ENCODE assay signal across 14 cellular contexts in genomic region chr20:31685853-31686641, GRCh38. TPM values are rescaled to one million over a fixed set of nuclear protein-coding genes. Genes with fewer than 3 reads are reported as not detected.
DNase-seq lines count a peak whose midpoint lies in the region; ATAC-seq and TF ChIP-seq lines count a peak whose summit lies in the region.
"Had no signal": no experiment of that assay in that cellular context is flagged by ENCODE, and none has a peak within 500 bp of the region (broad histone marks: within the 10 kb centered on the region; RNA-seq: fewer than 3 reads in every experiment).

No MANE protein-coding gene starts in this region.

- CTCF ChIA-PET in Caco-2 (lab: Charles Lee), result interaction anchor here (0.6 to 2.9 kb wide), 9 partner anchors 10 to 123 kb away, joined by 3 to 21 read pairs (median 4); no protein-coding TSS in a partner anchor

- DNase-seq in Caco-2, result no peak
- no peak for DNase-seq in ascending aorta (ENCODE audit: low spot score in 2 of 2)
- DNase-seq in AG08396 (ENCODE audit: low spot score), result no peak
- no peak for DNase-seq in cortex of kidney (lab: John Stamatoyannopoulos, UW)
- DNase-seq: DMS53, NCI-H82, SW 1271 had no signal

- H3K27ac ChIP-seq in ascending aorta (peak overlapping the region; percentile 4 to 60), neutrophil (peak overlapping the region; percentile 53)
- H3K27ac ChIP-seq: cardiac muscle cell, right atrium auricular region had no signal

- H3K36me3 Mint-ChIP-seq in Caco-2 (ENCODE audit: insufficient read depth, unreplicated experiment), result peaks cover 98% of the 10 kb centered on the region

- intact Hi-C loops in Caco-2 (cut with micrococcal nuclease; ENCODE audit: unreplicated experiment), result no loop called here
- intact Hi-C loops in ascending aorta (cut with DNase I), result no loop called here

- BruUV-seq in Caco-2 (replicated peaks; lab: Mats Ljungman, UMichigan), result TSS peak; percentile 2

- H3K9me3 ChIP-seq in Caco-2 (no peaks in the 10 kb centered on the region), ascending aorta (no peaks in the 10 kb centered on the region), neutrophil (no peaks in the 10 kb centered on the region)
- H3K9me3 ChIP-seq: right atrium auricular region had no signal

- no peaks in the 10 kb centered on the region for H3K27me3 Mint-ChIP-seq in Caco-2 (ENCODE audit: insufficient read depth, unreplicated experiment)

- H3K4me1 ChIP-seq in Caco-2 (peaks cover 69% of the 10 kb centered on the region), ascending aorta (peaks cover 0 to 43% of the 10 kb centered on the region in 2 donors), neutrophil (ENCODE audit: control insufficient read depth in 1 of 2, insufficient read depth in 1 of 2, low read depth in 1 of 2, low read length in 1 of 2) (peaks cover 9 to 12% of the 10 kb centered on the region in 2 experiments)

- H3K4me1 Mint-ChIP-seq in Caco-2 (ENCODE audit: low read depth, unreplicated experiment), result peaks cover 81% of the 10 kb centered on the region

- peak overlapping the region; percentile 82 for H3K27ac Mint-ChIP-seq in Caco-2 (ENCODE audit: unreplicated experiment)

- H3K36me3 ChIP-seq in Caco-2 (ENCODE audit: control insufficient read depth, insufficient read depth, low read length) (peaks cover 20% of the 10 kb centered on the region), ascending aorta (peaks cover 9 to 41% of the 10 kb centered on the region in 2 donors), neutrophil (peaks cover 15% of the 10 kb centered on the region)
- H3K36me3 ChIP-seq: cardiac muscle cell had no signal

- POLR2A ChIA-PET in Caco-2 (lab: Charles Lee), result interaction anchor here (0.7 to 1.3 kb wide), 5 partner anchors 10 to 37 kb away, joined by 3 to 10 read pairs (median 4); partner anchors contain the start of gene BCL2L1

- ATAC-seq in HG03460 (IDR thresholded peaks at IDR 0.05; ENCODE audit: unreplicated experiment) (peak; percentile 5), GM21390 (IDR thresholded peaks at IDR 0.05; ENCODE audit: unreplicated experiment) (no peak), GM21526 (IDR thresholded peaks at IDR 0.05; ENCODE audit: low FRiP score, unreplicated experiment) (no peak)
- ATAC-seq: left lobe of liver had no signal

- TF ChIP-seq CTCF in Caco-2 (IDR thresholded peaks at IDR 0.05; ENCODE audit: insufficient read depth in 1 of 2, low read depth in 1 of 2, low read length in 1 of 2, severe bottlenecking in 1 of 2, unreplicated experiment in 1 of 2) (no peak), ascending aorta (IDR thresholded peaks at IDR 0.05) (no peak), neutrophil (IDR thresholded peaks at IDR 0.05) (no peak)

- no peak overlapping the region for H3K4me3 Mint-ChIP-seq in Caco-2 (ENCODE audit: unreplicated experiment)

- H3K27me3 ChIP-seq in Caco-2 (replicated peaks; ENCODE audit: control insufficient read depth, insufficient read depth, low read length) (no peaks in the 10 kb centered on the region), ascending aorta (no peaks in the 10 kb centered on the region), neutrophil (no peaks in the 10 kb centered on the region)
- H3K27me3 ChIP-seq: cardiac muscle cell, right atrium auricular region had no signal

- H3K4me3 ChIP-seq in Caco-2 (ENCODE audit: low read depth, low read length), result no peak overlapping the region
- H3K4me3 ChIP-seq in ascending aorta, result no peak overlapping the region
- no peak overlapping the region for H3K4me3 ChIP-seq in neutrophil (ENCODE audit: low read depth in 1 of 2, low read length in 1 of 2)
- H3K4me3 ChIP-seq: cardiac muscle cell, right atrium auricular region had no signal

- H3K9me3 Mint-ChIP-seq in Caco-2 (ENCODE audit: unreplicated experiment), result no peaks in the 10 kb centered on the region

RNA-seq across cellular contexts. Expression of gene BCL2L1, which starts 36.6 kb away (rescaled TPM):
- total RNA-seq in Caco-2 (2022) (444 and 469 TPM in 2 replicates), ascending aorta (200 TPM)

RNA-seq across cellular contexts. Expression of gene COX4I2, which starts 48.3 kb away (rescaled TPM):
- total RNA-seq in Caco-2 (2022) (not detected in 2 replicates), ascending aorta (61.4 TPM)
- total RNA-seq: cardiac muscle cell, left lobe of liver had no signal

RNA-seq across cellular contexts. Expression of gene TPX2, which starts 53.0 kb away (rescaled TPM):
- total RNA-seq in Caco-2 (2022) (221 and 237 TPM in 2 replicates), ascending aorta (not detected)

Comparison
In these comparisons a context has a peak if more than half of its experiments do, and no peak if none do; other contexts are left out.
1. RNA of gene COX4I2, which starts 48.3 kb away (total RNA-seq): 61.4 TPM in ascending aorta (single experiment); not detected in Caco-2; every median in the first group is over 10 times any median in the second.
2. RNA of gene TPX2, which starts 53.0 kb away (total RNA-seq): 221 to 237 TPM in Caco-2; not detected in ascending aorta (single experiment); every median in the first group is over 100 times any median in the second.